In genomic region chr4:6200922-6201362, GRCh38 we compare ENCODE assay signal across 1 cellular context.
TF ChIP-seq lines count a peak whose summit lies in the region.

No MANE protein-coding gene starts in this region.

TF ChIP-seq in HEK293, 187 proteins besides CTCF, POLR2A, EP300 and RAD21 (continued from another document):
- TF ChIP-seq REST (tag by site-specific recombination; IDR thresholded peaks at IDR 0.05) (no peak), ZNF660 (tag by site-specific recombination; IDR thresholded peaks at IDR 0.05) (no peak), ZXDB (tag by site-specific recombination; IDR thresholded peaks at IDR 0.05) (no peak), PRDM1 (tag by site-specific recombination; IDR thresholded peaks at IDR 0.05) (no peak), PATZ1 (tag by site-specific recombination; IDR thresholded peaks at IDR 0.05) (0 out of 2 replicates have a peak, but pooled peaks have one; percentile 27), GLIS2 (tag by site-specific recombination; IDR thresholded peaks at IDR 0.05) (peak; percentile 85)
